1 cellular context compared by ENCODE assay signal in genomic region chr6:52724406-52725121, GRCh38.
TF ChIP-seq lines count a peak whose summit lies in the region.

No MANE protein-coding gene starts in this region.

TF ChIP-seq in HepG2, 621 proteins besides CTCF, POLR2A, EP300 and RAD21 (continued from another document and continues in another):
- TF ChIP-seq ZSCAN9 (CRISPR knock-in tag; IDR thresholded peaks at IDR 0.05; ENCODE audit: borderline replicate concordance): no peak; the same call in 1 of the 2 replicates
- no peak for TF ChIP-seq TAF15 (IDR thresholded peaks at IDR 0.05; ENCODE audit: low read depth, low read length, poor library complexity, severe bottlenecking)
- TF ChIP-seq SP4 (CRISPR knock-in tag; IDR thresholded peaks at IDR 0.05): no peak
- peak; percentile 95 for TF ChIP-seq CBX5 (CRISPR knock-in tag; IDR thresholded peaks at IDR 0.05; ENCODE audit: borderline replicate concordance)
- no peak for TF ChIP-seq NR1H2 (CRISPR knock-in tag; IDR thresholded peaks at IDR 0.05; ENCODE audit: borderline replicate concordance, low read depth)
- no peak for TF ChIP-seq CHD4 (IDR thresholded peaks at IDR 0.05; ENCODE audit: borderline replicate concordance, low read length)
- TF ChIP-seq ZFP37 (CRISPR knock-in tag; IDR thresholded peaks at IDR 0.05; ENCODE audit: borderline replicate concordance): no peak
- TF ChIP-seq ZNF235 (CRISPR knock-in tag; IDR thresholded peaks at IDR 0.05; ENCODE audit: borderline replicate concordance): no peak
- no peak for TF ChIP-seq ARID4A (CRISPR knock-in tag; IDR thresholded peaks at IDR 0.05; ENCODE audit: borderline replicate concordance)
- no peak for TF ChIP-seq GPN1 (CRISPR knock-in tag; IDR thresholded peaks at IDR 0.05; ENCODE audit: borderline replicate concordance)
- peak; percentile 27; the same call in 1 of the 2 replicates for TF ChIP-seq NRL (CRISPR knock-in tag; IDR thresholded peaks at IDR 0.05; ENCODE audit: borderline replicate concordance)
- TF ChIP-seq ATM (IDR thresholded peaks at IDR 0.05; ENCODE audit: borderline replicate concordance): no peak
- TF ChIP-seq DMTF1 (CRISPR knock-in tag; IDR thresholded peaks at IDR 0.05): no peak
- TF ChIP-seq CBFB (CRISPR knock-in tag; IDR thresholded peaks at IDR 0.05): no peak
- TF ChIP-seq, protein P1, sequence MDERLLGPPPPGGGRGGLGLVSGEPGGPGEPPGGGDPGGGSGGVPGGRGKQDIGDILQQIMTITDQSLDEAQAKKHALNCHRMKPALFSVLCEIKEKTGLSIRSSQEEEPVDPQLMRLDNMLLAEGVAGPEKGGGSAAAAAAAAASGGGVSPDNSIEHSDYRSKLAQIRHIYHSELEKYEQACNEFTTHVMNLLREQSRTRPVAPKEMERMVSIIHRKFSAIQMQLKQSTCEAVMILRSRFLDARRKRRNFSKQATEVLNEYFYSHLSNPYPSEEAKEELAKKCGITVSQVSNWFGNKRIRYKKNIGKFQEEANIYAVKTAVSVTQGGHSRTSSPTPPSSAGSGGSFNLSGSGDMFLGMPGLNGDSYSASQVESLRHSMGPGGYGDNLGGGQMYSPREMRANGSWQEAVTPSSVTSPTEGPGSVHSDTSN (CRISPR knock-in tag; IDR thresholded peaks at IDR 0.05): no peak
- TF ChIP-seq E2F5 (CRISPR knock-in tag; conservative IDR thresholded peaks at IDR 0.05): no peak
- no peak for TF ChIP-seq PCBP1 (IDR thresholded peaks at IDR 0.05; ENCODE audit: borderline replicate concordance, low read depth, low read length)
- peak; percentile 49 for TF ChIP-seq ZNF12 (CRISPR knock-in tag; IDR thresholded peaks at IDR 0.05)
- TF ChIP-seq ISL2 (CRISPR knock-in tag; IDR thresholded peaks at IDR 0.05): 0 out of 2 replicates have a peak, but pooled peaks have one; percentile 53
- no peak for TF ChIP-seq ADNP (CRISPR knock-in tag; IDR thresholded peaks at IDR 0.05)
- TF ChIP-seq, protein P2, sequence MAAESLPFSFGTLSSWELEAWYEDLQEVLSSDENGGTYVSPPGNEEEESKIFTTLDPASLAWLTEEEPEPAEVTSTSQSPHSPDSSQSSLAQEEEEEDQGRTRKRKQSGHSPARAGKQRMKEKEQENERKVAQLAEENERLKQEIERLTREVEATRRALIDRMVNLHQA (CRISPR knock-in tag; IDR thresholded peaks at IDR 0.05): no peak
- no peak for TF ChIP-seq RBM22 (optimal IDR thresholded peaks at IDR 0.05; ENCODE audit: low read length)
- no peak for TF ChIP-seq CC2D1A (CRISPR knock-in tag; IDR thresholded peaks at IDR 0.05)
- no peak for TF ChIP-seq ZNF205 (CRISPR knock-in tag; IDR thresholded peaks at IDR 0.05)
- peak; percentile 95 for TF ChIP-seq SALL1 (CRISPR knock-in tag; IDR thresholded peaks at IDR 0.05)
- no peak for TF ChIP-seq SIX4 (CRISPR knock-in tag; IDR thresholded peaks at IDR 0.05)
- no peak for TF ChIP-seq E2F1 (CRISPR knock-in tag; IDR thresholded peaks at IDR 0.05)
- no peak; the same call in 1 of the 2 replicates for TF ChIP-seq ZNF788 (CRISPR knock-in tag; IDR thresholded peaks at IDR 0.05; ENCODE audit: borderline replicate concordance)
- no peak for TF ChIP-seq NFIC (IDR thresholded peaks at IDR 0.05; ENCODE audit: low read length)
- no peak for TF ChIP-seq ZNF143 (CRISPR knock-in tag; IDR thresholded peaks at IDR 0.05)
- TF ChIP-seq SMARCE1 (IDR thresholded peaks at IDR 0.05; ENCODE audit: borderline replicate concordance): no peak
- peak; percentile 61; the same call in 1 of the 2 replicates for TF ChIP-seq STAT6 (CRISPR knock-in tag; IDR thresholded peaks at IDR 0.05; ENCODE audit: borderline replicate concordance)
- TF ChIP-seq STAT5B (CRISPR knock-in tag; IDR thresholded peaks at IDR 0.05): no peak
- TF ChIP-seq ZNF430 (CRISPR knock-in tag; IDR thresholded peaks at IDR 0.05): no peak
- no peak for TF ChIP-seq NFAT5 (CRISPR knock-in tag; IDR thresholded peaks at IDR 0.05)
- TF ChIP-seq ZNF280B (CRISPR knock-in tag; IDR thresholded peaks at IDR 0.05; ENCODE audit: borderline replicate concordance): no peak
- peak; percentile 76; the same call in 1 of the 2 replicates for TF ChIP-seq ZMYM3 (CRISPR knock-in tag; IDR thresholded peaks at IDR 0.05)
- TF ChIP-seq HOXA7 (CRISPR knock-in tag; IDR thresholded peaks at IDR 0.05): no peak
